2 cellular contexts compared by ENCODE assay signal in genomic region chr4:73420615-73421014, GRCh38.
A peak's percentile ranks its signal among the peaks of the same experiment; 100 is the strongest.
TF ChIP-seq lines count a peak whose summit lies in the region.

No MANE protein-coding gene starts in this region.

TF ChIP-seq in HepG2, 621 proteins besides CTCF, POLR2A, EP300 and RAD21 (continues in another document):
- TF ChIP-seq ZNF256 (CRISPR knock-in tag; conservative IDR thresholded peaks at IDR 0.05): 0 out of 2 replicates have a peak, but pooled peaks have one; percentile 53
- TF ChIP-seq ZBTB39 (CRISPR knock-in tag; IDR thresholded peaks at IDR 0.05): no peak
- TF ChIP-seq ZNF263 (CRISPR knock-in tag; IDR thresholded peaks at IDR 0.05): no peak
- TF ChIP-seq ARNT2 (CRISPR knock-in tag; IDR thresholded peaks at IDR 0.05; ENCODE audit: low read depth): no peak
- peak; percentile 87 for TF ChIP-seq BRF2 (CRISPR knock-in tag; IDR thresholded peaks at IDR 0.05)
- 0 out of 2 replicates have a peak, but pooled peaks have one; percentile 30 for TF ChIP-seq ZSCAN5A (CRISPR knock-in tag; IDR thresholded peaks at IDR 0.05; ENCODE audit: borderline replicate concordance)
- no peak for TF ChIP-seq AHDC1 (CRISPR knock-in tag; IDR thresholded peaks at IDR 0.05; ENCODE audit: borderline replicate concordance)
- no peak for TF ChIP-seq CREB1 (IDR thresholded peaks at IDR 0.05)
- TF ChIP-seq CREB1 (CRISPR knock-in tag; IDR thresholded peaks at IDR 0.05): no peak
- peak; percentile 61 for TF ChIP-seq TARDBP (CRISPR knock-in tag; IDR thresholded peaks at IDR 0.05)
- no peak for TF ChIP-seq ZNF230 (CRISPR knock-in tag; IDR thresholded peaks at IDR 0.05)
- 0 out of 2 replicates have a peak, but pooled peaks have one; percentile 4 for TF ChIP-seq ZNF800 (CRISPR knock-in tag; IDR thresholded peaks at IDR 0.05)
- TF ChIP-seq SMARCE1 (IDR thresholded peaks at IDR 0.05; ENCODE audit: borderline replicate concordance): no peak

TF ChIP-seq in SK-N-SH, 30 proteins besides CTCF, POLR2A, EP300 and RAD21:
- TF ChIP-seq EZH2phosphoT487 (IDR thresholded peaks at IDR 0.05; ENCODE audit: borderline replicate concordance, low read depth): no peak
- no peak for TF ChIP-seq USF2 (IDR thresholded peaks at IDR 0.05; ENCODE audit: borderline replicate concordance, low read depth, low read length)
- no peak for TF ChIP-seq TAF1 (IDR thresholded peaks at IDR 0.05; ENCODE audit: borderline replicate concordance, low read depth, low read length)
- no peak for TF ChIP-seq CHD2 (IDR thresholded peaks at IDR 0.05; ENCODE audit: low read length, partially characterized antibody)
- no peak for TF ChIP-seq NRF1 (IDR thresholded peaks at IDR 0.05; ENCODE audit: low read depth, low read length)
